Comparison of ENCODE assay signal across 8 cellular contexts in the genomic region with DNA sequence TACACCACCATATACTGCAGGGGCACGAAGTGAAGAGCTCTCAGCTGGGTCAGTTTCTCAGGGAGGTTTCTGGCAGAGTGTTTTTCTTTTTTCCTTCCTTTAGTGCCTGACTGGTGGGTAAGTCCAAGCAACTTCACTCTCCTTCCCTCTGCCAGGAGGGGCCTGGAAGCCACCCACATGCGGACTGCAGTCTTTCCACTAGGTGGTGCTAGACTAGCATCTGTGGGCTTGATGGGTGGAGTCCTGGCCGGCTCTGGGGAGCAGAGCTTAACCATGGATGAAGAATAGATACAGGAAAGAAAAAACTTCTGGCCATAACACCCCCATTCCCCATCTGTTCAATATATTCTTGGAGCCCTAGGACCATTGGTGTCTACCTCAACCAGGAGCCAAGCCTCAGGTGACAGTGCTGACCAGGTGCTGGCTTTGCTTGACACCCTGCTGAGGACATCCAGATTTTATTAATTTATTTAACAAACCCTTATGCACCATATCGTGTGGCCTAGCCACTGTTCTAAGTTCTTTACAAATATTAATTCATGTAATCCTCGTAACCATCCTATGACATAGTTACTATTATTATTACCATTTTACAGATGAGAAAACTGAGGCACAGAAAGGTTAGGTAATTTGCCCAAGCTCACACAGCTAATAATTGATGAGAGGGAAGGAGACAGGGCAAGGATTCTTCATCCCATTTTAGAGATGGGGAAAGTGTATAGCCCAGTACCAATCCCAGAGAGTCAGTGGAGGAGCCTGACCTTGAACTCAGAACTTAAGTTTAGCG.
DNase-seq lines count a peak whose midpoint lies in the region; ATAC-seq and TF ChIP-seq lines count a peak whose summit lies in the region.

No MANE protein-coding gene starts in this region.

- H3K79me2 ChIP-seq in MM.1S (ENCODE audit: low read length), result no peaks in the 10 kb centered on the region

- no peaks in the 10 kb centered on the region for H3K4me1 ChIP-seq in MM.1S (ENCODE audit: low read length)

- DNase-seq in activated T-cell treated with anti-CD3 and anti-CD28 coated beads for 24 hours (ENCODE audit: low read depth) (peak; percentile 15), MM.1S (peak; percentile 57), RPMI8226 (peak; percentile 86), brain microvascular endothelial cell (peak; percentile 34), left lobe of liver (ENCODE audit: low spot score) (peak; percentile 62)
- DNase-seq in activated T-cell treated with anti-CD3 and anti-CD28 coated beads, Interleukin-2, amount 50 U/mL, for 1 hour, result no peak
- DNase-seq in stimulated activated naive B cell treated with anti-CD40 and anti-IgM and Interleukin-4, amounts not matched to agents 10 μg/mL and 1 μg/mL and 100 μg/mL, for 72 hours, result peak; percentile 38

- H3K27ac ChIP-seq in MM.1S (ENCODE audit: low read length), result no peak overlapping the region
- no peak overlapping the region for H3K27ac ChIP-seq in brain microvascular endothelial cell

- H2AFZ ChIP-seq in MM.1S (ENCODE audit: low read length), result no peak overlapping the region

- in situ Hi-C loops in brain microvascular endothelial cell (cut with HindIII; ENCODE audit: low pct_ligation_motif_present, low sequenced_read_pairs), result no loop called here

- peaks cover 8 to 17% of the 10 kb centered on the region in 2 donors for H3K27me3 Mint-ChIP-seq in stimulated activated naive B cell treated with anti-CD40 and anti-IgM and Interleukin-4, amounts not matched to agents 10 μg/mL and 1 μg/mL and 100 μg/mL, for 72 hours

- H3K9me3 Mint-ChIP-seq in stimulated activated naive B cell treated with anti-CD40 and anti-IgM and Interleukin-4, amounts not matched to agents 10 μg/mL and 1 μg/mL and 100 μg/mL, for 72 hours, result peaks cover 0 to 2% of the 10 kb centered on the region in 2 donors

- H3K4me1 Mint-ChIP-seq in stimulated activated naive B cell treated with anti-CD40 and anti-IgM and Interleukin-4, amounts not matched to agents 10 μg/mL and 1 μg/mL and 100 μg/mL, for 72 hours, result no peaks in the 10 kb centered on the region

- no peak overlapping the region for H3K4me3 Mint-ChIP-seq in stimulated activated naive B cell treated with anti-CD40 and anti-IgM and Interleukin-4, amounts not matched to agents 10 μg/mL and 1 μg/mL and 100 μg/mL, for 72 hours

- no peaks in the 10 kb centered on the region for H3K36me3 ChIP-seq in MM.1S (replicated peaks; ENCODE audit: insufficient read depth, low read length)
- H3K36me3 ChIP-seq in brain microvascular endothelial cell (replicated peaks), result no peaks in the 10 kb centered on the region

- ATAC-seq in left lobe of liver (peak; percentile 96), GM19351 (IDR thresholded peaks at IDR 0.05; ENCODE audit: unreplicated experiment) (no peak)
- peak; percentile 86 to 90 for ATAC-seq in stimulated activated naive B cell treated with anti-CD40 and anti-IgM and Interleukin-4, amounts not matched to agents 10 μg/mL and 1 μg/mL and 100 μg/mL, for 72 hours (replicated peaks)

- no peak overlapping the region for H3K27ac Mint-ChIP-seq in stimulated activated naive B cell treated with anti-CD40 and anti-IgM and Interleukin-4, amounts not matched to agents 10 μg/mL and 1 μg/mL and 100 μg/mL, for 72 hours

- H3K9ac ChIP-seq in MM.1S (ENCODE audit: low read length), result no peak overlapping the region

- H3K9me3 ChIP-seq in MM.1S (replicated peaks; ENCODE audit: insufficient read depth, low read length), result no peaks in the 10 kb centered on the region

- TF ChIP-seq CTCF in MM.1S (IDR thresholded peaks at IDR 0.05; ENCODE audit: low read length) (peak; percentile 88), brain microvascular endothelial cell (IDR thresholded peaks at IDR 0.05; ENCODE audit: low read depth, low read length, missing control alignments) (peak; percentile 80)

- H3K9me2 ChIP-seq in MM.1S (replicated peaks; ENCODE audit: insufficient read depth, low read length), result no peaks in the 10 kb centered on the region

- H3F3A ChIP-seq in MM.1S (ENCODE audit: insufficient read depth, low read length), result no peaks in the 10 kb centered on the region

- H3K36me3 Mint-ChIP-seq in stimulated activated naive B cell treated with anti-CD40 and anti-IgM and Interleukin-4, amounts not matched to agents 10 μg/mL and 1 μg/mL and 100 μg/mL, for 72 hours, result no peaks in the 10 kb centered on the region

- no peak overlapping the region for H3K4me3 ChIP-seq in MM.1S (ENCODE audit: low read length)
- H3K4me3 ChIP-seq in brain microvascular endothelial cell (ENCODE audit: low read depth, low read length), result no peak overlapping the region

- H3K4me2 ChIP-seq in MM.1S (ENCODE audit: low read depth, low read length), result no peak overlapping the region

- H3K27me3 ChIP-seq in MM.1S (replicated peaks; ENCODE audit: insufficient read depth, low read length), result peaks cover 31% of the 10 kb centered on the region
- H3K27me3 ChIP-seq in brain microvascular endothelial cell (replicated peaks), result no peaks in the 10 kb centered on the region

- no peaks in the 10 kb centered on the region for H4K20me1 ChIP-seq in MM.1S (ENCODE audit: insufficient read depth, low read length)
